In the genomic region with DNA sequence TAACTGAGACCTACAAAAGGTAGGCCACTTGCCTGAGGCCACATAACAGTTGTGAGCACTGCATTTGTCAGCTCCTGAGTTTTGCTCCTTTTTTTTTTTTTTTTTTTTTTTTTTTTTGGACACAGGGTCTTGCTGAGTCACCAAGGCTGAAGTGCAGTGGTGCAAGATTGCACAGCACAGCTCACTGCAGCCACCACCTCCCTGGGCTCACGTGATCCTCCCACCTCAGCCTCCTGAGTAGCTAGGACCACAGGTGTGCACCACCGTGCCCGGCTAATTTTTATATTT, we compare ENCODE assay signal across 5 cellular contexts. TPM values are rescaled to one million over a fixed set of nuclear protein-coding genes. Genes with fewer than 3 reads are reported as not detected.
"Had no signal": no experiment of that assay in that cellular context is flagged by ENCODE, and none has a peak within 500 bp of the region (broad histone marks: within the 10 kb centered on the region; RNA-seq: fewer than 3 reads in every experiment).

No MANE protein-coding gene starts in this region.

- DNase-seq: activated gamma-delta T cell had no signal

- H3K4me3 ChIP-seq: mucosa of descending colon had no signal

- H3K27ac ChIP-seq: VCaP had no signal

- H3K9me3 ChIP-seq: mucosa of descending colon had no signal

RNA-seq across cellular contexts. Expression of a gene that starts 37.1 kb away (rescaled TPM):
- total RNA-seq: activated CD4-positive, alpha-beta memory T cell treated with anti-CD3 and anti-CD28 coated beads, Interleukin-2, amount 10 ng/mL, durations not matched to agents 7 days and 5 days had no signal

RNA-seq across cellular contexts. Expression of a gene that starts 50.3 kb away (rescaled TPM):
- total RNA-seq: naive thymus-derived CD8-positive, alpha-beta T cell had no signal
- polyA plus RNA-seq: naive thymus-derived CD8-positive, alpha-beta T cell had no signal
